ENCODE assay signal across 1 cellular context in the genomic region with DNA sequence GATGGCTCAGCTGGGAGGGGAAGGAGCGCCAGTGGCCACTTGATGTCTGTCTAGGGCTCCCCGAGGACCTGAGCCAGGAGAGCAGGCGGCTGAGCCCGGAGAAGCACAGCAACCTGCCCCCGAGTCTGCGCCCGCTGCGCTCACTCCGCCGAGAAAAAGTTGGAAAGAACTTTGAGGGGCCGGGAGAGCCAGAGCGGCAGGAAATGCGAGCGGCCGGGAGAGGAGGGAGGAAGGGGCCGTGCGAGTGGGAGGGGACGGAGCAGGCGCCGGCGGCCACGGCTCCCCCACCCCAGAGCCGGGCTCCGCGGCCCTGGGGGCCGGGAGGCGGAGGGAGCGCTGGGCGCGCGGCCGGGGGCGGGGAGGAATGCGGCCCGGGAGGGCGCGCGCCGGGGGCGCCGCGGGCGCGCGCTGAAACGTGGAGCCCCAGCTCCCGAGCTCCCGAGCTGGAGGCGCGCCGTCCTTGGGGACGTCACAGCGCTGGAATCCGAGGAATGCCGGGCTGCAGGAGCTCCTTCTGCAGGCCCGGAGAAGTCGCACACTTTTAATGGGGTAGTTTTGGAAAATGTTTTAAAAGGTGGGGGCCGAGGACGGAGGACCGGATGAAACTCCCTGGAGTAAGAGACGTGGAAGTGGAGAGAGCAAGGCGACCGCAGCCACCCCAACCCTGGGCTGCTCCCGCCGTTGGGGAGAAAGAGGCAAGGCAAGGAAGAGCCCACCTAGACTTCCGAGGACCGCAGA.
TF ChIP-seq lines count a peak whose summit lies in the region.

A gene (minus strand): TSS at position 167 of the 738 bp plus-strand sequence. CDS start 86,799 bp downstream, outside the sequence.

TF ChIP-seq in HepG2, 621 proteins besides CTCF, POLR2A, EP300 and RAD21 (continued from another document and continues in another):
- TF ChIP-seq, protein P1, sequence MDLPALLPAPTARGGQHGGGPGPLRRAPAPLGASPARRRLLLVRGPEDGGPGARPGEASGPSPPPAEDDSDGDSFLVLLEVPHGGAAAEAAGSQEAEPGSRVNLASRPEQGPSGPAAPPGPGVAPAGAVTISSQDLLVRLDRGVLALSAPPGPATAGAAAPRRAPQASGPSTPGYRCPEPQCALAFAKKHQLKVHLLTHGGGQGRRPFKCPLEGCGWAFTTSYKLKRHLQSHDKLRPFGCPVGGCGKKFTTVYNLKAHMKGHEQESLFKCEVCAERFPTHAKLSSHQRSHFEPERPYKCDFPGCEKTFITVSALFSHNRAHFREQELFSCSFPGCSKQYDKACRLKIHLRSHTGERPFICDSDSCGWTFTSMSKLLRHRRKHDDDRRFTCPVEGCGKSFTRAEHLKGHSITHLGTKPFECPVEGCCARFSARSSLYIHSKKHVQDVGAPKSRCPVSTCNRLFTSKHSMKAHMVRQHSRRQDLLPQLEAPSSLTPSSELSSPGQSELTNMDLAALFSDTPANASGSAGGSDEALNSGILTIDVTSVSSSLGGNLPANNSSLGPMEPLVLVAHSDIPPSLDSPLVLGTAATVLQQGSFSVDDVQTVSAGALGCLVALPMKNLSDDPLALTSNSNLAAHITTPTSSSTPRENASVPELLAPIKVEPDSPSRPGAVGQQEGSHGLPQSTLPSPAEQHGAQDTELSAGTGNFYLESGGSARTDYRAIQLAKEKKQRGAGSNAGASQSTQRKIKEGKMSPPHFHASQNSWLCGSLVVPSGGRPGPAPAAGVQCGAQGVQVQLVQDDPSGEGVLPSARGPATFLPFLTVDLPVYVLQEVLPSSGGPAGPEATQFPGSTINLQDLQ (CRISPR knock-in tag; IDR thresholded peaks at IDR 0.05): no peak
- TF ChIP-seq NFATC3 (CRISPR knock-in tag; IDR thresholded peaks at IDR 0.05): no peak
- no peak for TF ChIP-seq STAT5B (CRISPR knock-in tag; IDR thresholded peaks at IDR 0.05)
- TF ChIP-seq, protein P2, sequence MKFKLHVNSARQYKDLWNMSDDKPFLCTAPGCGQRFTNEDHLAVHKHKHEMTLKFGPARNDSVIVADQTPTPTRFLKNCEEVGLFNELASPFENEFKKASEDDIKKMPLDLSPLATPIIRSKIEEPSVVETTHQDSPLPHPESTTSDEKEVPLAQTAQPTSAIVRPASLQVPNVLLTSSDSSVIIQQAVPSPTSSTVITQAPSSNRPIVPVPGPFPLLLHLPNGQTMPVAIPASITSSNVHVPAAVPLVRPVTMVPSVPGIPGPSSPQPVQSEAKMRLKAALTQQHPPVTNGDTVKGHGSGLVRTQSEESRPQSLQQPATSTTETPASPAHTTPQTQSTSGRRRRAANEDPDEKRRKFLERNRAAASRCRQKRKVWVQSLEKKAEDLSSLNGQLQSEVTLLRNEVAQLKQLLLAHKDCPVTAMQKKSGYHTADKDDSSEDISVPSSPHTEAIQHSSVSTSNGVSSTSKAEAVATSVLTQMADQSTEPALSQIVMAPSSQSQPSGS (CRISPR knock-in tag; IDR thresholded peaks at IDR 0.05): peak; percentile 64
- no peak for TF ChIP-seq SP4 (CRISPR knock-in tag; IDR thresholded peaks at IDR 0.05)
- peak; percentile 80; the same call in 1 of the 2 replicates for TF ChIP-seq JUN (CRISPR knock-in tag; IDR thresholded peaks at IDR 0.05)
- TF ChIP-seq, protein P3, sequence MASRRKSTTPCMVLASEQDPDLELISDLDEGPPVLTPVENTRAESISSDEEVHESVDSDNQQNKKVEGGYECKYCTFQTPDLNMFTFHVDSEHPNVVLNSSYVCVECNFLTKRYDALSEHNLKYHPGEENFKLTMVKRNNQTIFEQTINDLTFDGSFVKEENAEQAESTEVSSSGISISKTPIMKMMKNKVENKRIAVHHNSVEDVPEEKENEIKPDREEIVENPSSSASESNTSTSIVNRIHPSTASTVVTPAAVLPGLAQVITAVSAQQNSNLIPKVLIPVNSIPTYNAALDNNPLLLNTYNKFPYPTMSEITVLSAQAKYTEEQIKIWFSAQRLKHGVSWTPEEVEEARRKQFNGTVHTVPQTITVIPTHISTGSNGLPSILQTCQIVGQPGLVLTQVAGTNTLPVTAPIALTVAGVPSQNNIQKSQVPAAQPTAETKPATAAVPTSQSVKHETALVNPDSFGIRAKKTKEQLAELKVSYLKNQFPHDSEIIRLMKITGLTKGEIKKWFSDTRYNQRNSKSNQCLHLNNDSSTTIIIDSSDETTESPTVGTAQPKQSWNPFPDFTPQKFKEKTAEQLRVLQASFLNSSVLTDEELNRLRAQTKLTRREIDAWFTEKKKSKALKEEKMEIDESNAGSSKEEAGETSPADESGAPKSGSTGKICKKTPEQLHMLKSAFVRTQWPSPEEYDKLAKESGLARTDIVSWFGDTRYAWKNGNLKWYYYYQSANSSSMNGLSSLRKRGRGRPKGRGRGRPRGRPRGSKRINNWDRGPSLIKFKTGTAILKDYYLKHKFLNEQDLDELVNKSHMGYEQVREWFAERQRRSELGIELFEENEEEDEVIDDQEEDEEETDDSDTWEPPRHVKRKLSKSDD (CRISPR knock-in tag; IDR thresholded peaks at IDR 0.05; ENCODE audit: low read depth): no peak
- TF ChIP-seq, protein P4, sequence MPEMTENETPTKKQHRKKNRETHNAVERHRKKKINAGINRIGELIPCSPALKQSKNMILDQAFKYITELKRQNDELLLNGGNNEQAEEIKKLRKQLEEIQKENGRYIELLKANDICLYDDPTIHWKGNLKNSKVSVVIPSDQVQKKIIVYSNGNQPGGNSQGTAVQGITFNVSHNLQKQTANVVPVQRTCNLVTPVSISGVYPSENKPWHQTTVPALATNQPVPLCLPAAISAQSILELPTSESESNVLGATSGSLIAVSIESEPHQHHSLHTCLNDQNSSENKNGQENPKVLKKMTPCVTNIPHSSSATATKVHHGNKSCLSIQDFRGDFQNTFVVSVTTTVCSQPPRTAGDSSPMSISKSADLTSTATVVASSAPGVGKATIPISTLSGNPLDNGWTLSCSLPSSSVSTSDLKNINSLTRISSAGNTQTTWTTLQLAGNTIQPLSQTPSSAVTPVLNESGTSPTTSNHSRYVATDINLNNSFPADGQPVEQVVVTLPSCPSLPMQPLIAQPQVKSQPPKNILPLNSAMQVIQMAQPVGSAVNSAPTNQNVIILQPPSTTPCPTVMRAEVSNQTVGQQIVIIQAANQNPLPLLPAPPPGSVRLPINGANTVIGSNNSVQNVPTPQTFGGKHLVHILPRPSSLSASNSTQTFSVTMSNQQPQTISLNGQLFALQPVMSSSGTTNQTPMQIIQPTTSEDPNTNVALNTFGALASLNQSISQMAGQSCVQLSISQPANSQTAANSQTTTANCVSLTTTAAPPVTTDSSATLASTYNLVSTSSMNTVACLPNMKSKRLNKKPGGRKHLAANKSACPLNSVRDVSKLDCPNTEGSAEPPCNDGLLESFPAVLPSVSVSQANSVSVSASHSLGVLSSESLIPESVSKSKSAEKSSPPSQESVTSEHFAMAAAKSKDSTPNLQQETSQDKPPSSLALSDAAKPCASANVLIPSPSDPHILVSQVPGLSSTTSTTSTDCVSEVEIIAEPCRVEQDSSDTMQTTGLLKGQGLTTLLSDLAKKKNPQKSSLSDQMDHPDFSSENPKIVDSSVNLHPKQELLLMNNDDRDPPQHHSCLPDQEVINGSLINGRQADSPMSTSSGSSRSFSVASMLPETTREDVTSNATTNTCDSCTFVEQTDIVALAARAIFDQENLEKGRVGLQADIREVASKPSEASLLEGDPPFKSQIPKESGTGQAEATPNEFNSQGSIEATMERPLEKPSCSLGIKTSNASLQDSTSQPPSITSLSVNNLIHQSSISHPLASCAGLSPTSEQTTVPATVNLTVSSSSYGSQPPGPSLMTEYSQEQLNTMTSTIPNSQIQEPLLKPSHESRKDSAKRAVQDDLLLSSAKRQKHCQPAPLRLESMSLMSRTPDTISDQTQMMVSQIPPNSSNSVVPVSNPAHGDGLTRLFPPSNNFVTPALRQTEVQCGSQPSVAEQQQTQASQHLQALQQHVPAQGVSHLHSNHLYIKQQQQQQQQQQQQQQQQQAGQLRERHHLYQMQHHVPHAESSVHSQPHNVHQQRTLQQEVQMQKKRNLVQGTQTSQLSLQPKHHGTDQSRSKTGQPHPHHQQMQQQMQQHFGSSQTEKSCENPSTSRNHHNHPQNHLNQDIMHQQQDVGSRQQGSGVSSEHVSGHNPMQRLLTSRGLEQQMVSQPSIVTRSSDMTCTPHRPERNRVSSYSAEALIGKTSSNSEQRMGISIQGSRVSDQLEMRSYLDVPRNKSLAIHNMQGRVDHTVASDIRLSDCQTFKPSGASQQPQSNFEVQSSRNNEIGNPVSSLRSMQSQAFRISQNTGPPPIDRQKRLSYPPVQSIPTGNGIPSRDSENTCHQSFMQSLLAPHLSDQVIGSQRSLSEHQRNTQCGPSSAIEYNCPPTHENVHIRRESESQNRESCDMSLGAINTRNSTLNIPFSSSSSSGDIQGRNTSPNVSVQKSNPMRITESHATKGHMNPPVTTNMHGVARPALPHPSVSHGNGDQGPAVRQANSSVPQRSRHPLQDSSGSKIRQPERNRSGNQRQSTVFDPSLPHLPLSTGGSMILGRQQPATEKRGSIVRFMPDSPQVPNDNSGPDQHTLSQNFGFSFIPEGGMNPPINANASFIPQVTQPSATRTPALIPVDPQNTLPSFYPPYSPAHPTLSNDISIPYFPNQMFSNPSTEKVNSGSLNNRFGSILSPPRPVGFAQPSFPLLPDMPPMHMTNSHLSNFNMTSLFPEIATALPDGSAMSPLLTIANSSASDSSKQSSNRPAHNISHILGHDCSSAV (CRISPR knock-in tag; IDR thresholded peaks at IDR 0.05; ENCODE audit: borderline replicate concordance): no peak
- TF ChIP-seq, protein P5, sequence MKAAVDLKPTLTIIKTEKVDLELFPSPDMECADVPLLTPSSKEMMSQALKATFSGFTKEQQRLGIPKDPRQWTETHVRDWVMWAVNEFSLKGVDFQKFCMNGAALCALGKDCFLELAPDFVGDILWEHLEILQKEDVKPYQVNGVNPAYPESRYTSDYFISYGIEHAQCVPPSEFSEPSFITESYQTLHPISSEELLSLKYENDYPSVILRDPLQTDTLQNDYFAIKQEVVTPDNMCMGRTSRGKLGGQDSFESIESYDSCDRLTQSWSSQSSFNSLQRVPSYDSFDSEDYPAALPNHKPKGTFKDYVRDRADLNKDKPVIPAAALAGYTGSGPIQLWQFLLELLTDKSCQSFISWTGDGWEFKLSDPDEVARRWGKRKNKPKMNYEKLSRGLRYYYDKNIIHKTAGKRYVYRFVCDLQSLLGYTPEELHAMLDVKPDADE (CRISPR knock-in tag; IDR thresholded peaks at IDR 0.05): no peak
- TF ChIP-seq, protein P6, sequence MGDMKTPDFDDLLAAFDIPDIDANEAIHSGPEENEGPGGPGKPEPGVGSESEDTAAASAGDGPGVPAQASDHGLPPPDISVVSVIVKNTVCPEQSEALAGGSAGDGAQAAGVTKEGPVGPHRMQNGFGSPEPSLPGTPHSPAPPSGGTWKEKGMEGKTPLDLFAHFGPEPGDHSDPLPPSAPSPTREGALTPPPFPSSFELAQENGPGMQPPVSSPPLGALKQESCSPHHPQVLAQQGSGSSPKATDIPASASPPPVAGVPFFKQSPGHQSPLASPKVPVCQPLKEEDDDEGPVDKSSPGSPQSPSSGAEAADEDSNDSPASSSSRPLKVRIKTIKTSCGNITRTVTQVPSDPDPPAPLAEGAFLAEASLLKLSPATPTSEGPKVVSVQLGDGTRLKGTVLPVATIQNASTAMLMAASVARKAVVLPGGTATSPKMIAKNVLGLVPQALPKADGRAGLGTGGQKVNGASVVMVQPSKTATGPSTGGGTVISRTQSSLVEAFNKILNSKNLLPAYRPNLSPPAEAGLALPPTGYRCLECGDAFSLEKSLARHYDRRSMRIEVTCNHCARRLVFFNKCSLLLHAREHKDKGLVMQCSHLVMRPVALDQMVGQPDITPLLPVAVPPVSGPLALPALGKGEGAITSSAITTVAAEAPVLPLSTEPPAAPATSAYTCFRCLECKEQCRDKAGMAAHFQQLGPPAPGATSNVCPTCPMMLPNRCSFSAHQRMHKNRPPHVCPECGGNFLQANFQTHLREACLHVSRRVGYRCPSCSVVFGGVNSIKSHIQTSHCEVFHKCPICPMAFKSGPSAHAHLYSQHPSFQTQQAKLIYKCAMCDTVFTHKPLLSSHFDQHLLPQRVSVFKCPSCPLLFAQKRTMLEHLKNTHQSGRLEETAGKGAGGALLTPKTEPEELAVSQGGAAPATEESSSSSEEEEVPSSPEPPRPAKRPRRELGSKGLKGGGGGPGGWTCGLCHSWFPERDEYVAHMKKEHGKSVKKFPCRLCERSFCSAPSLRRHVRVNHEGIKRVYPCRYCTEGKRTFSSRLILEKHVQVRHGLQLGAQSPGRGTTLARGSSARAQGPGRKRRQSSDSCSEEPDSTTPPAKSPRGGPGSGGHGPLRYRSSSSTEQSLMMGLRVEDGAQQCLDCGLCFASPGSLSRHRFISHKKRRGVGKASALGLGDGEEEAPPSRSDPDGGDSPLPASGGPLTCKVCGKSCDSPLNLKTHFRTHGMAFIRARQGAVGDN (CRISPR knock-in tag; IDR thresholded peaks at IDR 0.05): peak; percentile 75
- no peak for TF ChIP-seq BCL6 (CRISPR knock-in tag; IDR thresholded peaks at IDR 0.05)
- TF ChIP-seq, protein P7, sequence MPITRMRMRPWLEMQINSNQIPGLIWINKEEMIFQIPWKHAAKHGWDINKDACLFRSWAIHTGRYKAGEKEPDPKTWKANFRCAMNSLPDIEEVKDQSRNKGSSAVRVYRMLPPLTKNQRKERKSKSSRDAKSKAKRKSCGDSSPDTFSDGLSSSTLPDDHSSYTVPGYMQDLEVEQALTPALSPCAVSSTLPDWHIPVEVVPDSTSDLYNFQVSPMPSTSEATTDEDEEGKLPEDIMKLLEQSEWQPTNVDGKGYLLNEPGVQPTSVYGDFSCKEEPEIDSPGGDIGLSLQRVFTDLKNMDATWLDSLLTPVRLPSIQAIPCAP (CRISPR knock-in tag; IDR thresholded peaks at IDR 0.05; ENCODE audit: low read depth): no peak
- TF ChIP-seq, protein P8, sequence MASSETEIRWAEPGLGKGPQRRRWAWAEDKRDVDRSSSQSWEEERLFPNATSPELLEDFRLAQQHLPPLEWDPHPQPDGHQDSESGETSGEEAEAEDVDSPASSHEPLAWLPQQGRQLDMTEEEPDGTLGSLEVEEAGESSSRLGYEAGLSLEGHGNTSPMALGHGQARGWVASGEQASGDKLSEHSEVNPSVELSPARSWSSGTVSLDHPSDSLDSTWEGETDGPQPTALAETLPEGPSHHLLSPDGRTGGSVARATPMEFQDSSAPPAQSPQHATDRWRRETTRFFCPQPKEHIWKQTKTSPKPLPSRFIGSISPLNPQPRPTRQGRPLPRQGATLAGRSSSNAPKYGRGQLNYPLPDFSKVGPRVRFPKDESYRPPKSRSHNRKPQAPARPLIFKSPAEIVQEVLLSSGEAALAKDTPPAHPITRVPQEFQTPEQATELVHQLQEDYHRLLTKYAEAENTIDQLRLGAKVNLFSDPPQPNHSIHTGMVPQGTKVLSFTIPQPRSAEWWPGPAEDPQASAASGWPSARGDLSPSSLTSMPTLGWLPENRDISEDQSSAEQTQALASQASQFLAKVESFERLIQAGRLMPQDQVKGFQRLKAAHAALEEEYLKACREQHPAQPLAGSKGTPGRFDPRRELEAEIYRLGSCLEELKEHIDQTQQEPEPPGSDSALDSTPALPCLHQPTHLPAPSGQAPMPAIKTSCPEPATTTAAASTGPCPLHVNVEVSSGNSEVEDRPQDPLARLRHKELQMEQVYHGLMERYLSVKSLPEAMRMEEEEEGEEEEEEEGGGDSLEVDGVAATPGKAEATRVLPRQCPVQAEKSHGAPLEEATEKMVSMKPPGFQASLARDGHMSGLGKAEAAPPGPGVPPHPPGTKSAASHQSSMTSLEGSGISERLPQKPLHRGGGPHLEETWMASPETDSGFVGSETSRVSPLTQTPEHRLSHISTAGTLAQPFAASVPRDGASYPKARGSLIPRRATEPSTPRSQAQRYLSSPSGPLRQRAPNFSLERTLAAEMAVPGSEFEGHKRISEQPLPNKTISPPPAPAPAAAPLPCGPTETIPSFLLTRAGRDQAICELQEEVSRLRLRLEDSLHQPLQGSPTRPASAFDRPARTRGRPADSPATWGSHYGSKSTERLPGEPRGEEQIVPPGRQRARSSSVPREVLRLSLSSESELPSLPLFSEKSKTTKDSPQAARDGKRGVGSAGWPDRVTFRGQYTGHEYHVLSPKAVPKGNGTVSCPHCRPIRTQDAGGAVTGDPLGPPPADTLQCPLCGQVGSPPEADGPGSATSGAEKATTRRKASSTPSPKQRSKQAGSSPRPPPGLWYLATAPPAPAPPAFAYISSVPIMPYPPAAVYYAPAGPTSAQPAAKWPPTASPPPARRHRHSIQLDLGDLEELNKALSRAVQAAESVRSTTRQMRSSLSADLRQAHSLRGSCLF (CRISPR knock-in tag; IDR thresholded peaks at IDR 0.05; ENCODE audit: borderline replicate concordance): no peak
- TF ChIP-seq ZNF33A (CRISPR knock-in tag; IDR thresholded peaks at IDR 0.05; ENCODE audit: borderline replicate concordance): no peak
